11 cellular contexts compared by ENCODE assay signal in the genomic region with DNA sequence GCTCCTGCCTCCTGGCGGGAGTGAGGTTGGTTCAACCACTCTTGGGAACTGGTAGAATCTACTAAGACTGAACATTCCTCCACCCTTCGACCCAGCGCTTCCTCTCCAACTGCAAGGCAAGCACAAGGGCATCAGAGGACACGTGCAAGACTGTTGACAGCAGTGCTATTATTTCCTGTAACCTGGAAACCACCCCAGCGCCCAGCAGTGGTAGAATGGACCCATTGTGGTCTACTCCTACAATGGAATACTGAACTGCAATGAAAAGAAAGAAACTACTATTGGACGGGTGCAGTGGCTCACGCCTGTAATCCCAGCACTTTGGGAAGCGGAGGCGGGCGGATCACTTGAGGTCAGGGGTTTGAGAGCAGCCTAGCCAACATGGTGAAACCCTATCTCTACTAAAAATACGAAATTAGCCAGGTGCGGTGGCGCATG. TPM values are rescaled to one million over a fixed set of nuclear protein-coding genes. Genes with fewer than 3 reads are reported as not detected.
DNase-seq lines count a peak whose midpoint lies in the region; ATAC-seq lines count a peak whose summit lies in the region.
"Had no signal": no experiment of that assay in that cellular context is flagged by ENCODE, and none has a peak within 500 bp of the region (broad histone marks: within the 10 kb centered on the region; RNA-seq: fewer than 3 reads in every experiment).

No MANE protein-coding gene starts in this region.

- no peaks in the 10 kb centered on the region for H3K36me3 Mint-ChIP-seq in activated CD4-positive, alpha-beta T cell treated with anti-CD3 and anti-CD28 coated beads for 36 hours (ENCODE audit: low read depth)
- H3K36me3 Mint-ChIP-seq: activated naive CD4-positive, alpha-beta T cell treated with anti-CD3 and anti-CD28 coated beads, Interleukin-2, amount 10 ng/mL, durations not matched to agents 7 days and 5 days had no signal

- no peaks in the 10 kb centered on the region for H3K9me3 ChIP-seq in Karpas-422 (ENCODE audit: low read length)

- H4K20me1 ChIP-seq in Karpas-422 (ENCODE audit: insufficient read depth, low read depth, low read length) = no peaks in the 10 kb centered on the region

- no peaks in the 10 kb centered on the region for H3K79me2 ChIP-seq in Karpas-422 (ENCODE audit: low read length)

- no peak overlapping the region for H3K4me2 ChIP-seq in Karpas-422 (ENCODE audit: low read depth, low read length, poor library complexity, severe bottlenecking)

- intact Hi-C loops in activated CD4-positive, alpha-beta T cell treated with anti-CD3 and anti-CD28 coated beads for 36 hours (cut with DNase I, micrococcal nuclease) = no loop called here

- CTCF ChIA-PET in activated CD4-positive, alpha-beta T cell treated with anti-CD3 and anti-CD28 coated beads for 36 hours (lab: Charles Lee) = no interaction called here

- H3K4me1 Mint-ChIP-seq in activated CD4-positive, alpha-beta T cell treated with anti-CD3 and anti-CD28 coated beads for 36 hours = no peaks in the 10 kb centered on the region
- H3K4me1 Mint-ChIP-seq: activated naive CD4-positive, alpha-beta T cell treated with anti-CD3 and anti-CD28 coated beads, Interleukin-2, amount 10 ng/mL, durations not matched to agents 7 days and 5 days; B cell had no signal

- H2AFZ ChIP-seq in Karpas-422 (ENCODE audit: low read length) = no peak overlapping the region

- H3K4me3 ChIP-seq in Karpas-422 (ENCODE audit: low read length) = no peak overlapping the region

- H3K27me3 Mint-ChIP-seq in activated CD4-positive, alpha-beta T cell treated with anti-CD3 and anti-CD28 coated beads for 36 hours = peaks cover 18% of the 10 kb centered on the region

- no peaks in the 10 kb centered on the region for H3K36me3 ChIP-seq in Karpas-422 (ENCODE audit: insufficient read depth, low read length)

- no peak overlapping the region for H3K27ac Mint-ChIP-seq in activated CD4-positive, alpha-beta T cell treated with anti-CD3 and anti-CD28 coated beads for 36 hours
- H3K27ac Mint-ChIP-seq: activated naive CD4-positive, alpha-beta T cell treated with anti-CD3 and anti-CD28 coated beads, Interleukin-2, amount 10 ng/mL, durations not matched to agents 7 days and 5 days; B cell had no signal

- H3K9me2 ChIP-seq in Karpas-422 (replicated peaks; ENCODE audit: insufficient read depth, low read length) = no peaks in the 10 kb centered on the region

- H3K4me3 Mint-ChIP-seq in activated CD4-positive, alpha-beta T cell treated with anti-CD3 and anti-CD28 coated beads for 36 hours = no peak overlapping the region
- H3K4me3 Mint-ChIP-seq: activated naive CD4-positive, alpha-beta T cell treated with anti-CD3 and anti-CD28 coated beads, Interleukin-2, amount 10 ng/mL, durations not matched to agents 7 days and 5 days; B cell had no signal

- no peak for ATAC-seq in activated CD4-positive, alpha-beta T cell treated with anti-CD3 and anti-CD28 coated beads for 36 hours
- no peak for ATAC-seq in GM19023 (IDR thresholded peaks at IDR 0.05; ENCODE audit: unreplicated experiment)

- H3K9me3 Mint-ChIP-seq in activated CD4-positive, alpha-beta T cell treated with anti-CD3 and anti-CD28 coated beads for 36 hours (ENCODE audit: low read depth) = no peaks in the 10 kb centered on the region
- H3K9me3 Mint-ChIP-seq: activated naive CD4-positive, alpha-beta T cell treated with anti-CD3 and anti-CD28 coated beads, Interleukin-2, amount 10 ng/mL, durations not matched to agents 7 days and 5 days had no signal

- no peaks in the 10 kb centered on the region for H3K27me3 ChIP-seq in Karpas-422 (ENCODE audit: low read length)

- no peak overlapping the region for H3K9ac ChIP-seq in Karpas-422 (ENCODE audit: low read length)

- peaks cover 10% of the 10 kb centered on the region for H3K4me1 ChIP-seq in Karpas-422 (ENCODE audit: low read length)

- H3K27ac ChIP-seq in Karpas-422 (ENCODE audit: low read length) = no peak overlapping the region

- POLR2A ChIA-PET in activated CD4-positive, alpha-beta T cell treated with anti-CD3 and anti-CD28 coated beads for 36 hours (lab: Charles Lee) = no interaction called here

- DNase-seq in C1 segment of cervical spinal cord (lab: John Stamatoyannopoulos, UW) = peak in 12 of 14 donors; percentile 2 to 82 (median 62)
- peak; percentile 31 for DNase-seq in SW480 (ENCODE audit: low spot score)
- peak; percentile 36 for DNase-seq in glomerular endothelial cell (ENCODE audit: extremely low read depth, low read depth, low spot score)
- DNase-seq in occipital lobe (lab: John Stamatoyannopoulos, UW) = peak; percentile 57
- no peak for DNase-seq in activated CD4-positive, alpha-beta T cell treated with anti-CD3 and anti-CD28 coated beads for 36 hours
- no peak for DNase-seq in A172 (ENCODE audit: low spot score)
- DNase-seq in Karpas-422 = no peak
- DNase-seq: activated naive CD4-positive, alpha-beta T cell treated with anti-CD3 and anti-CD28 coated beads, Interleukin-2, amount 10 ng/mL, durations not matched to agents 7 days and 5 days; NCI-H2171 treated with DMSO at 0.1 percent for 48 hours had no signal

RNA-seq across cellular contexts. Expression of a gene that starts 33.0 kb away (rescaled TPM):
- 70.2 and 108 TPM in 2 replicates for total RNA-seq in glomerular endothelial cell
- 102 TPM for total RNA-seq in occipital lobe
- 100 to 1,000 TPM; 180 to 190 TPM for total RNA-seq in activated CD4-positive, alpha-beta T cell treated with anti-CD3 and anti-CD28 coated beads for 36 hours
- total RNA-seq in A172 (2014; rRNA removed; shearing (Covaris generic)) = 37.9 and 71.2 TPM in 2 replicates
- total RNA-seq in Karpas-422 (2014; rRNA removed; shearing (Covaris generic); ENCODE audit: low replicate concordance) = 63.8 and 98.8 TPM in 2 replicates

Comparison
In these comparisons a context has a peak if more than half of its experiments do, and no peak if none do; other contexts are left out.
1. DNase-seq: peak in C1 segment of cervical spinal cord (12 of 14), SW480 (single experiment), glomerular endothelial cell (single experiment) and occipital lobe (single experiment); none in activated CD4-positive, alpha-beta T cell treated with anti-CD3 and anti-CD28 coated beads for 36 hours (single experiment), A172 (single experiment) and Karpas-422 (single experiment).